Comparison of ENCODE assay signal across 24 cellular contexts in the genomic region with DNA sequence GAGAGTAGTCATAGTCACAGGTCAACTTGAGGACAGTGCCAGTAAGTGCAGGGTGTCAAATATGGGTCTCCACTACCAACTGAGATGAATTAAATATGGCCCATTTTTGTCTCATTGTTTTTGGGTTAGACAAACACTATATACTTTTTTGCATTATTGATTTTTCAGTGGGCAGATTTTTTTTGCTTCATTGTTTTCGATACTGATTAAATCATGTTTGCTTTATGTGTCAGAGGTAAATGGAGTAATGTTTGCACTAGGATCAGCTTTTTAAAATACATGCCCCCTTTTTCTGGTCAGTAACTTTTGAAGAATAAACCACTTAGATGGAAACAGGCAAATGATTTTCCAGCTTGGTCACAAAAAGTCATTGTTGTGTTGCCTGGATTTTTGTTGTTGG.
"Had no signal": no experiment of that assay in that cellular context is flagged by ENCODE, and none has a peak within 500 bp of the region (broad histone marks: within the 10 kb centered on the region; RNA-seq: fewer than 3 reads in every experiment).

No MANE protein-coding gene starts in this region.

- H3K27me3 ChIP-seq: esophagus squamous epithelium, gastrocnemius medialis, right lobe of liver, thyroid gland, upper lobe of right lung had no signal

- H3K4me1 ChIP-seq: gastrocnemius medialis, thyroid gland, upper lobe of right lung had no signal

- DNase-seq: activated CD4-positive, alpha-beta memory T cell treated with anti-CD3 and anti-CD28 coated beads, Interleukin-2, amount 10 ng/mL, durations not matched to agents 7 days and 5 days; activated CD4-positive, alpha-beta T cell treated with anti-CD3 and anti-CD28 coated beads, Interleukin-2, amount 10 ng/mL, durations not matched to agents 24 days and 14 days; activated effector memory CD4-positive, alpha-beta T cell treated with Interleukin-2 at 50 U/mL for 16 hours; activated naive CD4-positive, alpha-beta T cell treated with anti-CD3 and anti-CD28 coated beads for 36 hours; activated naive CD8-positive, alpha-beta T cell treated with anti-CD3 and anti-CD28 coated beads, Interleukin-2, amount 10 ng/mL, durations not matched to agents 7 days and 5 days; activated T-cell treated with anti-CD3 and anti-CD28 coated beads, Interleukin-2, amount 50 U/mL, for 72 hours; cerebellar nuclear complex; endodermal cell; esophagus squamous epithelium; gastrocnemius medialis; hippocampal formation; left ventricle myocardium superior; mesenchymal stem cell; mucosa of descending colon; occipital lobe; right lobe of liver; stimulated activated CD4-positive, alpha-beta T cell treated with anti-CD3 and anti-CD28 coated beads, Interleukin-1b, Interleukin-23, amount 100 ng/mL, for 48 hours; substantia nigra; thyroid gland; upper lobe of right lung had no signal

- H3K4me3 ChIP-seq: coronary artery, esophagus squamous epithelium, gastrocnemius medialis, mucosa of descending colon, right lobe of liver, skin epidermis, thyroid gland, upper lobe of right lung had no signal

- H3K27ac ChIP-seq: coronary artery, esophagus squamous epithelium, gastrocnemius medialis, right lobe of liver, skin epidermis, thyroid gland, upper lobe of right lung, VCaP had no signal

- H3K9me3 ChIP-seq: esophagus squamous epithelium, gastrocnemius medialis, mucosa of descending colon, right lobe of liver, thyroid gland, upper lobe of right lung had no signal

- ATAC-seq: activated CD4-positive, CD25-positive, alpha-beta regulatory T cell treated with anti-CD3 and anti-CD28 coated beads, Interleukin-2, amount 50 U/mL, for 24 hours; activated T-cell treated with anti-CD3 and anti-CD28 coated beads, Interleukin-2, amount 50 U/mL, for 72 hours; gastrocnemius medialis; mucosa of descending colon; upper lobe of right lung had no signal

- H3K36me3 ChIP-seq: esophagus squamous epithelium, gastrocnemius medialis, right lobe of liver, thyroid gland, upper lobe of right lung had no signal
